In the genomic region with DNA sequence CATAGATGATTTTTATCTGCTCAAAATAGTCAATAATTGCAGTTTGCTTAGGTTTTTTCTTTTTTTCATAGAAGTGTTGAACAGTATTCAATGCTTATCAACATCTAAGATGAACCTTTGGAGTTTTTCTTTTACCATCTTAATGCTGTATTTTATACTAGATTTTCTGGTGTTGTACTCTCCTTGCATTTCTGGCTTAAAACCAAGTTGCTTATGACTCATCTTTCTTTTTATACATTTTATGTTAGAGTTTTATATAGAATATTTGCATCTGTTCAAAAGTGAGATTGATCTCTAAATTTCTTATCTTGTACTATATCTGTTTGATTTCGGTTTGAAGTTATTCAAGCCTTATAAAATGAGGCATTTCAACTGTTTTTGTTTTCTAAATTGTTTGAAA, we compare ENCODE assay signal across 1 cellular context.
TF ChIP-seq lines count a peak whose summit lies in the region.

No MANE protein-coding gene starts in this region.

TF ChIP-seq in IMR-90, 13 proteins besides CTCF, POLR2A, EP300 and RAD21 (continued from another document):
- no peak for TF ChIP-seq USF2 (IDR thresholded peaks at IDR 0.05; ENCODE audit: low read depth, low read length)
TF ChIP-seq in IMR-90: peak in this region for 0.
